9 cellular contexts compared by ENCODE assay signal in the genomic region with DNA sequence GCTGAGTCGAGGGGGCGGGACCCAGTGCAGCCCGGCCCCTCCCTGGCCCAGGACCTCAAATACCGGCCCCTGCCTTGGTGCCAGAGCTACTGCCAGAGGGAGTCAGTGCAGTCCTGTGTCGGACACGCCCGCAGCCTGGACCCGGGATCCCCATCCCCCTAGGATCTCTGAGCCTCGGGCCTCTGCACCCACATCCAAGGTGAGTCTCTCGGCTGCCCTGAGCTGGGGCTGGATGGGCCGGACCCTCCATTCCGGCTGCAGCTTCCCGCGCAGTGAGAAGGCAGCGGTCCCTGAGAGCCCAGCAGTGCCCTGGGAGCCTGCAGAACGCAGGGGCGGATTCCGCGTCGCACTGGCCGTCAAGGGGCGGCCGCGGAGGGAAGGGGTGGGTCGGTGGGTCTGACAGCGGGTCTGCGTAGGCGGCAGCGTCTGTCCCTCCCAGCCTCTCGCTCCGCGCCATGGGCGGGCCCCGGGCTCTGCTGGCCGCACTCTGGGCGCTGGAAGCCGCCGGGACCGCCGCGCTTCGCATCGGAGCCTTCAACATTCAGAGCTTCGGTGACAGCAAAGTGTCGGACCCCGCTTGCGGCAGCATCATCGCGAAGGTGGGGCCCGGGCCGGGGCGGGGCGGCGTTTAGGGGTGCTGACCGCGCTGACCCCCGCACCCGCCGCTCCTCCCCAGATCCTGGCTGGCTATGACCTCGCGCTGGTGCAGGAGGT. TPM values are rescaled to one million over a fixed set of nuclear protein-coding genes. Genes with fewer than 3 reads are reported as not detected.
A peak's percentile ranks its signal among the peaks of the same experiment; 100 is the strongest.
DNase-seq lines count a peak whose midpoint lies in the region; ATAC-seq, FAIRE-seq and TF ChIP-seq lines count a peak whose summit lies in the region.
"Had no signal": no experiment of that assay in that cellular context is flagged by ENCODE, and none has a peak within 500 bp of the region (broad histone marks: within the 10 kb centered on the region; RNA-seq: fewer than 3 reads in every experiment).

A gene with protein sequence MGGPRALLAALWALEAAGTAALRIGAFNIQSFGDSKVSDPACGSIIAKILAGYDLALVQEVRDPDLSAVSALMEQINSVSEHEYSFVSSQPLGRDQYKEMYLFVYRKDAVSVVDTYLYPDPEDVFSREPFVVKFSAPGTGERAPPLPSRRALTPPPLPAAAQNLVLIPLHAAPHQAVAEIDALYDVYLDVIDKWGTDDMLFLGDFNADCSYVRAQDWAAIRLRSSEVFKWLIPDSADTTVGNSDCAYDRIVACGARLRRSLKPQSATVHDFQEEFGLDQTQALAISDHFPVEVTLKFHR (plus strand): TSS at position 83 of the 714 bp plus-strand sequence. CDS start 373 bp downstream, at position 456.

- TF ChIP-seq EP300 in neural cell (conservative IDR thresholded peaks at IDR 0.05; ENCODE audit: poor library complexity, severe bottlenecking): no peak

- no peak for FAIRE-seq in HTR-8/SVneo (lab: Jason Lieb, UNC)

- H3K27me3 ChIP-seq in fibroblast of lung (ENCODE audit: control insufficient read depth, insufficient read depth, low read length) (no peaks in the 10 kb centered on the region), neural cell (ENCODE audit: insufficient read depth, low read depth, low read length) (peaks cover 15% of the 10 kb centered on the region)

- H3K4me1 ChIP-seq in fibroblast of lung (ENCODE audit: control insufficient read depth, extremely low read depth, insufficient read depth, low read length): peaks cover 2% of the 10 kb centered on the region

- H3K79me2 ChIP-seq in fibroblast of lung (ENCODE audit: control insufficient read depth, insufficient read depth, low read length): no peaks in the 10 kb centered on the region
- H3K79me2 ChIP-seq in neural cell (replicated peaks; ENCODE audit: insufficient read depth, low read length): no peaks in the 10 kb centered on the region

- TF ChIP-seq CTCF in fibroblast of lung (conservative IDR thresholded peaks at IDR 0.05 in 1 of 2, IDR thresholded peaks at IDR 0.05 in 1 of 2; ENCODE audit: low read depth in 1 of 2, low read length in 2 of 2) (no peak), neural cell (IDR thresholded peaks at IDR 0.05; ENCODE audit: poor library complexity, severe bottlenecking) (no peak)

- no peak for TF ChIP-seq RAD21 in neural cell (conservative IDR thresholded peaks at IDR 0.05)

- ATAC-seq in HG03039 (IDR thresholded peaks at IDR 0.05; ENCODE audit: unreplicated experiment) (no peak), GM18870 (IDR thresholded peaks at IDR 0.05; ENCODE audit: unreplicated experiment) (no peak)

- H3K27ac ChIP-seq in fibroblast of lung (ENCODE audit: insufficient read depth, low read length) (no peak within 1 kb of the TSS), neural cell (ENCODE audit: low read length) (no peak within 1 kb of the TSS)

- H3K9me3 ChIP-seq in fibroblast of lung (ENCODE audit: control insufficient read depth, insufficient read depth, low read depth, low read length): no peaks in the 10 kb centered on the region
- H3K9me3 ChIP-seq in neural cell (ENCODE audit: low read length): no peaks in the 10 kb centered on the region

- H3K4me2 ChIP-seq in fibroblast of lung (ENCODE audit: extremely low read depth, insufficient read depth, low read length) (peak within 1 kb of the TSS; percentile 54), neural cell (ENCODE audit: low read length) (no peak within 1 kb of the TSS)

- H4K20me1 ChIP-seq in fibroblast of lung (ENCODE audit: control insufficient read depth, extremely low read depth, insufficient read depth, low read length) (no peaks in the 10 kb centered on the region), neural cell (ENCODE audit: insufficient read depth) (no peaks in the 10 kb centered on the region)

- H3K36me3 ChIP-seq in fibroblast of lung (ENCODE audit: control insufficient read depth, insufficient read depth, low read length) (peaks cover 28% of the 10 kb centered on the region), neural cell (ENCODE audit: insufficient read depth, low read length) (no peaks in the 10 kb centered on the region)

- H3K4me3 ChIP-seq in fibroblast of lung (replicated peaks in 1 of 4; ENCODE audit: control extremely low read depth in 1 of 4, insufficient read depth in 1 of 4, low read depth in 3 of 4, low read length in 4 of 4) (peak within 1 kb of the TSS in 2 of 4 experiments; percentile 22 to 44), neural cell (ENCODE audit: low read length) (peak within 1 kb of the TSS; percentile 25)

- H3K9me2 ChIP-seq in neural cell (ENCODE audit: insufficient read depth, low read length): no peaks in the 10 kb centered on the region

- peak within 1 kb of the TSS; percentile 16 for H3K9ac ChIP-seq in fibroblast of lung (ENCODE audit: insufficient read depth, low read length)
- H3K9ac ChIP-seq in neural cell (ENCODE audit: low read length): no peak within 1 kb of the TSS

- H3F3A ChIP-seq in neural cell (ENCODE audit: insufficient read depth, low read length, poor library complexity, severe bottlenecking): no peaks in the 10 kb centered on the region

- DNase-seq in COLO668 (lab: John Stamatoyannopoulos, UW; ENCODE audit: unreplicated experiment) (peak; percentile 18), NCI-H69 (lab: John Stamatoyannopoulos, UW) (peak; percentile 30), fibroblast of lung (ENCODE audit: low read depth in 2 of 2) (peak in 1 of 2 donors; percentile 35), NCI-H510A (lab: John Stamatoyannopoulos, UW) (no peak), HTR-8/SVneo (ENCODE audit: insufficient read length, low spot score) (no peak)
- DNase-seq: NCI-H1092 treated with DMSO at 0.1 percent for 48 hours had no signal

- H2AFZ ChIP-seq in fibroblast of lung (ENCODE audit: low read length): no peak within 1 kb of the TSS
- no peak within 1 kb of the TSS for H2AFZ ChIP-seq in neural cell (ENCODE audit: low read depth, low read length)

TF ChIP-seq in neural cell, 6 proteins besides CTCF, POLR2A, EP300 and RAD21:
- no peak for TF ChIP-seq EZH2 (IDR thresholded peaks at IDR 0.05; ENCODE audit: borderline replicate concordance, insufficient read depth, low read length, poor library complexity, severe bottlenecking)
- TF ChIP-seq TAF1 (IDR thresholded peaks at IDR 0.05; ENCODE audit: low read depth): no peak
- no peak for TF ChIP-seq MXI1 (conservative IDR thresholded peaks at IDR 0.05; ENCODE audit: poor library complexity, severe bottlenecking)
- TF ChIP-seq POLR2AphosphoS5 (IDR thresholded peaks at IDR 0.05): no peak
- TF ChIP-seq, protein P1, sequence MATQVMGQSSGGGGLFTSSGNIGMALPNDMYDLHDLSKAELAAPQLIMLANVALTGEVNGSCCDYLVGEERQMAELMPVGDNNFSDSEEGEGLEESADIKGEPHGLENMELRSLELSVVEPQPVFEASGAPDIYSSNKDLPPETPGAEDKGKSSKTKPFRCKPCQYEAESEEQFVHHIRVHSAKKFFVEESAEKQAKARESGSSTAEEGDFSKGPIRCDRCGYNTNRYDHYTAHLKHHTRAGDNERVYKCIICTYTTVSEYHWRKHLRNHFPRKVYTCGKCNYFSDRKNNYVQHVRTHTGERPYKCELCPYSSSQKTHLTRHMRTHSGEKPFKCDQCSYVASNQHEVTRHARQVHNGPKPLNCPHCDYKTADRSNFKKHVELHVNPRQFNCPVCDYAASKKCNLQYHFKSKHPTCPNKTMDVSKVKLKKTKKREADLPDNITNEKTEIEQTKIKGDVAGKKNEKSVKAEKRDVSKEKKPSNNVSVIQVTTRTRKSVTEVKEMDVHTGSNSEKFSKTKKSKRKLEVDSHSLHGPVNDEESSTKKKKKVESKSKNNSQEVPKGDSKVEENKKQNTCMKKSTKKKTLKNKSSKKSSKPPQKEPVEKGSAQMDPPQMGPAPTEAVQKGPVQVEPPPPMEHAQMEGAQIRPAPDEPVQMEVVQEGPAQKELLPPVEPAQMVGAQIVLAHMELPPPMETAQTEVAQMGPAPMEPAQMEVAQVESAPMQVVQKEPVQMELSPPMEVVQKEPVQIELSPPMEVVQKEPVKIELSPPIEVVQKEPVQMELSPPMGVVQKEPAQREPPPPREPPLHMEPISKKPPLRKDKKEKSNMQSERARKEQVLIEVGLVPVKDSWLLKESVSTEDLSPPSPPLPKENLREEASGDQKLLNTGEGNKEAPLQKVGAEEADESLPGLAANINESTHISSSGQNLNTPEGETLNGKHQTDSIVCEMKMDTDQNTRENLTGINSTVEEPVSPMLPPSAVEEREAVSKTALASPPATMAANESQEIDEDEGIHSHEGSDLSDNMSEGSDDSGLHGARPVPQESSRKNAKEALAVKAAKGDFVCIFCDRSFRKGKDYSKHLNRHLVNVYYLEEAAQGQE (IDR thresholded peaks at IDR 0.05; ENCODE audit: borderline replicate concordance): no peak
- TF ChIP-seq SMC3 (conservative IDR thresholded peaks at IDR 0.05; ENCODE audit: poor library complexity): no peak

RNA-seq across cellular contexts. Expression of the gene that starts here (rescaled TPM):
- 0.77 and 0.99 TPM in 2 replicates for total RNA-seq in fibroblast of lung
- polyA plus RNA-seq in fibroblast of lung: 0.34 and 0.40 TPM in 2 replicates
- 0.20 and 0.48 TPM in 2 replicates for polyA plus RNA-seq in fibroblast of lung (2012)
- polyA minus RNA-seq in fibroblast of lung (ENCODE audit: low replicate concordance): not detected in 2 replicates
- polyA plus RNA-seq in neural cell: 10.2 and 10.9 TPM in 2 replicates
- 3.2 and 3.9 TPM in 2 replicates for polyA minus RNA-seq in neural cell

Comparison
In these comparisons a context has a peak if more than half of its experiments do, and no peak if none do; other contexts are left out.
1. DNase-seq: peak in COLO668 (single experiment) and NCI-H69 (single experiment); none in NCI-H510A (single experiment) and HTR-8/SVneo (single experiment).